ENCODE assay signal across 11 cellular contexts in genomic region chr12:52945389-52946232, GRCh38. TPM values are rescaled to one million over a fixed set of nuclear protein-coding genes. Genes with fewer than 3 reads are reported as not detected.
DNase-seq lines count a peak whose midpoint lies in the region; ATAC-seq and TF ChIP-seq lines count a peak whose summit lies in the region.
"Had no signal": no experiment of that assay in that cellular context is flagged by ENCODE, and none has a peak within 500 bp of the region (broad histone marks: within the 10 kb centered on the region; RNA-seq: fewer than 3 reads in every experiment).

No MANE protein-coding gene starts in this region.

- CTCF ChIA-PET in RWPE1 (lab: Yijun Ruan, JAX) = interaction anchor here (0.6 to 2.8 kb wide), 8 partner anchors 19 to 531 kb away, joined by 3 to 10 read pairs (median 4); partner anchors contain the start of gene KRT8

- H3K27ac ChIP-seq in RWPE1 (peak overlapping the region; percentile 68), substantia nigra (ENCODE audit: low read depth, low read length, poor library complexity, severe bottlenecking) (no peak overlapping the region)
- H3K27ac ChIP-seq: right atrium auricular region had no signal

- POLR2A ChIA-PET in RWPE1 (lab: Yijun Ruan, JAX; ENCODE audit: low non-redundant PET) = interaction anchor here (0.6 kb wide), 1 partner anchor 17 kb away, joined by 5 read pairs; no protein-coding TSS in a partner anchor

- no peak overlapping the region for H3K4me3 ChIP-seq in fibroblast of the aortic adventitia (ENCODE audit: low read depth, low read length)
- H3K4me3 ChIP-seq: right atrium auricular region had no signal

- TF ChIP-seq CTCF in RWPE1 (conservative IDR thresholded peaks at IDR 0.05; ENCODE audit: low read depth) (no peak), fibroblast of the aortic adventitia (IDR thresholded peaks at IDR 0.05; ENCODE audit: insufficient read depth, low read length) (no peak), omental fat pad (IDR thresholded peaks at IDR 0.05) (no peak)

- DNase-seq in ELF-1 (ENCODE audit: low read depth, low spot score) = peak; percentile 98
- peak; percentile 53 for DNase-seq in RWPE1 (ENCODE audit: low spot score)
- DNase-seq in fibroblast of the aortic adventitia (ENCODE audit: low read depth) = peak; percentile 78
- DNase-seq in omental fat pad (ENCODE audit: low spot score) = no peak
- DNase-seq in cerebellar nuclear complex (lab: John Stamatoyannopoulos, UW) = no peak
- DNase-seq in substantia nigra (lab: John Stamatoyannopoulos, UW) = no peak
- no peak for DNase-seq in activated CD8-positive, alpha-beta memory T cell treated with anti-CD3 and anti-CD28 coated beads for 24 hours
- DNase-seq in activated CD4-positive, CD25-positive, alpha-beta regulatory T cell treated with anti-CD3 and anti-CD28 coated beads, Interleukin-2, amount 50 U/mL, for 72 hours = no peak
- DNase-seq: DMS79, NCI-H2081 treated with DMSO at 0.1 percent for 48 hours had no signal

- peak; percentile 57 for ATAC-seq in omental fat pad (ENCODE audit: low FRiP score)

RNA-seq across cellular contexts. Expression of gene KRT18, which starts 3.3 kb away (rescaled TPM):
- total RNA-seq in fibroblast of the aortic adventitia (ENCODE audit: low replicate concordance) = 26.8 and 188 TPM in 2 replicates
- 1,000 to 10,000 TPM in 1 of 4 donors, 100 to 1,000 TPM in 2, 10 to 100 TPM in 1; 12.1 to 2,005 (median 376) TPM for total RNA-seq in omental fat pad

RNA-seq across cellular contexts. Expression of gene KRT8, which starts 40.7 kb away (rescaled TPM):
- 5.4 and 15.4 TPM in 2 replicates for total RNA-seq in fibroblast of the aortic adventitia (ENCODE audit: low replicate concordance)
- 1,000 to 10,000 TPM in 1 of 4 donors, 100 to 1,000 TPM in 2, 10 to 100 TPM in 1; 92.8 to 1,088 (median 251) TPM for total RNA-seq in omental fat pad

Comparison
In these comparisons a context has a peak if more than half of its experiments do, and no peak if none do; other contexts are left out.
1. DNase-seq: peak in ELF-1 (single experiment), RWPE1 (single experiment) and fibroblast of the aortic adventitia (single experiment); none in omental fat pad (single experiment), cerebellar nuclear complex (0 of 2), substantia nigra (0 of 49), activated CD8-positive, alpha-beta memory T cell treated with anti-CD3 and anti-CD28 coated beads for 24 hours (single experiment) and activated CD4-positive, CD25-positive, alpha-beta regulatory T cell treated with anti-CD3 and anti-CD28 coated beads, Interleukin-2, amount 50 U/mL, for 72 hours (single experiment).